ENCODE assay signal across 10 cellular contexts in the genomic region with DNA sequence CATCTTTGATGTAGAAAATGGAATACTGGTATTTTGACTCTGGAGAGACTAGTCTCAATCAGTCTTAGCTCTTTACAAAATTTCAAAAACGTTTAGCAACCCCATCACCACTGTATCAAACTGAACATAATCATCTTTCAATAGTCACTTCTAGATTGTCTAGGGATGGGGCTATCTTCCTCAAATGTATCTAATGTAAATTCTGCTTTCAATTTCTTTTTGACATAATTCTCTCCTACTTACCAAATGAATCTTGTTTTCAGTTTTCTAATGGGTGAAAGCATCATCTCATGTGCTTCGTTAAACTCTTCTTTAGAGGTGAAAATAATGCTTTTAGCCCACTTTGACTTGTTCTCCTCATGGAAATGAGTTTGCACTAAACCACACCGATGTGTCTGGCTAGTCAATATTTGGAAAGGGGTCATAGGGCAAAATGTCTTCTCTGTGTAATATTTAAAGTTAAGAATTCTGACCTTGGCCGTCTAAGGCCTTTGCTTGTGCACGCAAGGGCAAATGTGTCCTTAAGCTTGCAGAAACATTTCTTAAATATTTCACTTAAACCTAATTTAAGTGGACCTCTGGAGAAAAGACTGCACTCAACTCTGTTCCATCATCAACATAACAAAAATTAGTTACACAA. TPM values are rescaled to one million over a fixed set of nuclear protein-coding genes. Genes with fewer than 3 reads are reported as not detected.
DNase-seq lines count a peak whose midpoint lies in the region; ATAC-seq and TF ChIP-seq lines count a peak whose summit lies in the region.
"Had no signal": no experiment of that assay in that cellular context is flagged by ENCODE, and none has a peak within 500 bp of the region (broad histone marks: within the 10 kb centered on the region; RNA-seq: fewer than 3 reads in every experiment).

No MANE protein-coding gene starts in this region.

- peaks cover 80% of the 10 kb centered on the region for H3K4me1 Mint-ChIP-seq in activated naive CD8-positive, alpha-beta T cell (ENCODE audit: low read depth)

- H3K27me3 Mint-ChIP-seq in activated naive CD8-positive, alpha-beta T cell = no peaks in the 10 kb centered on the region

- no peaks in the 10 kb centered on the region for H3K9me3 Mint-ChIP-seq in activated naive CD8-positive, alpha-beta T cell (ENCODE audit: low read depth)
- H3K9me3 Mint-ChIP-seq: nephron had no signal

- H3K27ac Mint-ChIP-seq in activated naive CD8-positive, alpha-beta T cell = peak overlapping the region; percentile 78
- H3K27ac Mint-ChIP-seq: nephron had no signal

- no peak for TF ChIP-seq CTCF in GM12865 (IDR thresholded peaks at IDR 0.05; ENCODE audit: insufficient read depth, low read depth, low read length, missing control alignments)

- H3K4me3 ChIP-seq in GM12865 (ENCODE audit: low read depth, low read length) (peak overlapping the region; percentile 27), rectal smooth muscle tissue (ENCODE audit: low read length) (no peak overlapping the region)

- DNase-seq in GM12865 (ENCODE audit: low read depth) = peak; percentile 56
- no peak for DNase-seq in NCI-H2029 treated with DMSO at 0.1 percent for 48 hours (lab: John Stamatoyannopoulos, UW)
- no peak for DNase-seq in activated gamma-delta T cell treated with Interleukin-2 at 50 U/mL for 16 hours
- no peak for DNase-seq in cerebellum (ENCODE audit: low spot score)
- DNase-seq: IMR-90 had no signal

- peaks cover 7% of the 10 kb centered on the region for H3K36me3 Mint-ChIP-seq in activated naive CD8-positive, alpha-beta T cell

- H3K4me1 ChIP-seq in rectal smooth muscle tissue (ENCODE audit: control insufficient read depth, insufficient read depth, low read length) = peaks cover 24% of the 10 kb centered on the region

- H3K27me3 ChIP-seq in rectal smooth muscle tissue (ENCODE audit: control insufficient read depth, insufficient read depth, low read length) = no peaks in the 10 kb centered on the region

- ATAC-seq in GM21723 (IDR thresholded peaks at IDR 0.05; ENCODE audit: unreplicated experiment) (peak; percentile 45), HG03139 (IDR thresholded peaks at IDR 0.05; ENCODE audit: unreplicated experiment) (no peak)

- peak overlapping the region; percentile 38 for H3K27ac ChIP-seq in rectal smooth muscle tissue (ENCODE audit: low read depth, low read length)

- peak overlapping the region; percentile 8 for H3K4me3 Mint-ChIP-seq in activated naive CD8-positive, alpha-beta T cell
- H3K4me3 Mint-ChIP-seq: nephron had no signal

- no peaks in the 10 kb centered on the region for H3K36me3 ChIP-seq in rectal smooth muscle tissue (ENCODE audit: control insufficient read depth, insufficient read depth, low read length)

- no peak overlapping the region for H3K9ac ChIP-seq in rectal smooth muscle tissue (ENCODE audit: low read length)

RNA-seq across cellular contexts. Expression of gene SIK3, which starts 5.2 kb away (rescaled TPM):
- 36.6 TPM for total RNA-seq in cerebellum

RNA-seq across cellular contexts. Expression of gene PAFAH1B2, which starts 51.0 kb away (rescaled TPM):
- 135 TPM for total RNA-seq in cerebellum
